ENCODE assay signal across 18 cellular contexts in genomic region chr22:48800886-48801607, GRCh38.
A peak's percentile ranks its signal among the peaks of the same experiment; 100 is the strongest.
DNase-seq lines count a peak whose midpoint lies in the region; ATAC-seq, FAIRE-seq and TF ChIP-seq lines count a peak whose summit lies in the region.
"Had no signal": no experiment of that assay in that cellular context is flagged by ENCODE, and none has a peak within 500 bp of the region (broad histone marks: within the 10 kb centered on the region; RNA-seq: fewer than 3 reads in every experiment).

No MANE protein-coding gene starts in this region.

- no peak overlapping the region for H3K56ac ChIP-seq in H1 (replicated peaks; ENCODE audit: insufficient read length, low read depth, low read length)

- CTCF ChIA-PET in H1 (lab: Charles Lee; ENCODE audit: partially characterized antibody) = no interaction called here
- CTCF ChIA-PET in activated CD8-positive, alpha-beta T cell treated with anti-CD3 and anti-CD28 coated beads, Interleukin-2, amount 10 ng/mL, durations not matched to agents 7 days and 5 days (lab: Charles Lee) = no interaction called here

- H3K9me3 ChIP-seq in left ventricle myocardium inferior (replicated peaks) (no peaks in the 10 kb centered on the region), H1 (ENCODE audit: insufficient read depth in 2 of 2, low read depth in 1 of 2, low read length in 1 of 2) (no peaks in the 10 kb centered on the region), osteoblast (ENCODE audit: low read depth, low read length) (no peaks in the 10 kb centered on the region)

- H2BK20ac ChIP-seq in H1 (ENCODE audit: low read length) = 0 out of 2 replicates have a peak overlapping the region, but pooled peaks have one; percentile 21

- peaks cover 3% of the 10 kb centered on the region; the same call in 1 of the 2 replicates for H3K23me2 ChIP-seq in H1 (ENCODE audit: low read depth, low read length)

- no peak overlapping the region for H3K4me3 Mint-ChIP-seq in activated T-helper 17 cell treated with anti-CD3 and anti-CD28 coated beads, Interleukin-2, amount 50 U/mL, for 72 hours
- no peak overlapping the region for H3K4me3 Mint-ChIP-seq in activated CD8-positive, alpha-beta T cell treated with anti-CD3 and anti-CD28 coated beads, Interleukin-2, amount 10 ng/mL, durations not matched to agents 7 days and 5 days
- H3K4me3 Mint-ChIP-seq: B cell; CD4-positive, alpha-beta T cell had no signal

- DNase-seq in cardiac septum (ENCODE audit: low spot score) (peak; percentile 35), left ventricle myocardium inferior (no peak), H1 (ENCODE audit: low read depth in 1 of 2, low spot score in 2 of 2) (no peak), osteoblast (ENCODE audit: insufficient read length, low spot score, missing footprints) (peak; percentile 72), sciatic nerve (ENCODE audit: low spot score) (no peak)
- DNase-seq in activated CD8-positive, alpha-beta T cell treated with anti-CD3 and anti-CD28 coated beads, Interleukin-2, amount 10 ng/mL, durations not matched to agents 7 days and 5 days = no peak
- DNase-seq: C1 segment of cervical spinal cord; Calu3; CD4-positive, alpha-beta T cell; DMS 273 treated with DMSO at 0.1 percent for 48 hours; GM23248; H7 had no signal

- H4K91ac ChIP-seq in H1 (replicated peaks; ENCODE audit: insufficient read length, low read length) = no peak overlapping the region

- H3K9ac ChIP-seq in H1 (replicated peaks in 1 of 4; ENCODE audit: extremely low read depth in 1 of 4, low read depth in 3 of 4, low read length in 3 of 4) = no peak overlapping the region
- H3K9ac ChIP-seq: GM23248 had no signal

- POLR2A ChIA-PET in H1 (lab: Charles Lee; ENCODE audit: partially characterized antibody) = no interaction called here
- POLR2A ChIA-PET in activated CD8-positive, alpha-beta T cell treated with anti-CD3 and anti-CD28 coated beads, Interleukin-2, amount 10 ng/mL, durations not matched to agents 7 days and 5 days (lab: Charles Lee) = no interaction called here

- no peak for TF ChIP-seq CTCF in left ventricle myocardium inferior (IDR thresholded peaks at IDR 0.05; ENCODE audit: borderline replicate concordance)
- no peak for TF ChIP-seq CTCF in H1 (IDR thresholded peaks at IDR 0.05; ENCODE audit: control extremely low read depth in 1 of 3, insufficient read depth in 1 of 3, low read depth in 1 of 3, low read length in 3 of 3)
- no peak for TF ChIP-seq CTCF in osteoblast (IDR thresholded peaks at IDR 0.05; ENCODE audit: extremely low read depth, low read depth, low read length)

- FAIRE-seq in H1 (lab: Jason Lieb, UNC) = no peak
- FAIRE-seq: A204.1, GM12878, GM18507 had no signal

- H3K4me3 ChIP-seq in left ventricle myocardium inferior (no peak overlapping the region), H1 (ENCODE audit: extremely low read depth in 1 of 4, insufficient read depth in 2 of 4, low read depth in 3 of 4, low read length in 4 of 4) (no peak overlapping the region), osteoblast (ENCODE audit: insufficient read depth, low read length) (no peak overlapping the region)
- H3K4me3 ChIP-seq: GM12878, GM23248 had no signal

- no peak overlapping the region for H4K5ac ChIP-seq in H1 (ENCODE audit: insufficient read length, low read depth, low read length)

- peak overlapping the region; percentile 40; the same call in 1 of the 2 replicates for H2BK15ac ChIP-seq in H1 (ENCODE audit: low read length)

- no peak for TF ChIP-seq RAD21 in H1 (IDR thresholded peaks at IDR 0.05 in 1 of 2, conservative IDR thresholded peaks at IDR 0.05 in 1 of 2; ENCODE audit: low read depth in 2 of 2, low read length in 2 of 2)

- peak overlapping the region; percentile 37 for H3K4ac ChIP-seq in H1 (replicated peaks; ENCODE audit: insufficient read length, low read depth, low read length)

- H3K27me3 Mint-ChIP-seq in activated T-helper 17 cell treated with anti-CD3 and anti-CD28 coated beads, Interleukin-2, amount 50 U/mL, for 72 hours = no peaks in the 10 kb centered on the region
- H3K27me3 Mint-ChIP-seq in activated CD8-positive, alpha-beta T cell treated with anti-CD3 and anti-CD28 coated beads, Interleukin-2, amount 10 ng/mL, durations not matched to agents 7 days and 5 days (ENCODE audit: low read depth) = no peaks in the 10 kb centered on the region
- H3K27me3 Mint-ChIP-seq: B cell; CD4-positive, alpha-beta T cell had no signal

- H3K36me3 ChIP-seq in left ventricle myocardium inferior = no peaks in the 10 kb centered on the region
- no peaks in the 10 kb centered on the region for H3K36me3 ChIP-seq in H1 (ENCODE audit: control insufficient read depth in 2 of 4, insufficient read depth in 4 of 4, low read length in 3 of 4)
- H3K36me3 ChIP-seq in osteoblast (ENCODE audit: insufficient read depth, low read length) = no peaks in the 10 kb centered on the region

- H3K4me1 ChIP-seq in left ventricle myocardium inferior = no peaks in the 10 kb centered on the region
- H3K4me1 ChIP-seq in H1 (replicated peaks in 1 of 4; ENCODE audit: control insufficient read depth in 3 of 4, insufficient read depth in 4 of 4, low read length in 3 of 4) = peaks cover 0 to 5% (median 4%) of the 10 kb centered on the region in 4 experiments; a peak in 3 of 7 replicates
- H3K4me1 ChIP-seq in osteoblast (ENCODE audit: insufficient read depth, low read length) = no peaks in the 10 kb centered on the region

- no peak overlapping the region for H3K27ac Mint-ChIP-seq in activated T-helper 17 cell treated with anti-CD3 and anti-CD28 coated beads, Interleukin-2, amount 50 U/mL, for 72 hours
- no peak overlapping the region for H3K27ac Mint-ChIP-seq in activated CD8-positive, alpha-beta T cell treated with anti-CD3 and anti-CD28 coated beads, Interleukin-2, amount 10 ng/mL, durations not matched to agents 7 days and 5 days
- H3K27ac Mint-ChIP-seq: B cell; CD4-positive, alpha-beta T cell had no signal

- 0 out of 2 replicates have a peak overlapping the region, but pooled peaks have one; percentile 23 for H2BK12ac ChIP-seq in H1 (ENCODE audit: low read depth, low read length)

- no peaks in the 10 kb centered on the region for H3K4me1 Mint-ChIP-seq in activated T-helper 17 cell treated with anti-CD3 and anti-CD28 coated beads, Interleukin-2, amount 50 U/mL, for 72 hours
- no peaks in the 10 kb centered on the region for H3K4me1 Mint-ChIP-seq in activated CD8-positive, alpha-beta T cell treated with anti-CD3 and anti-CD28 coated beads, Interleukin-2, amount 10 ng/mL, durations not matched to agents 7 days and 5 days (ENCODE audit: low read depth)
- H3K4me1 Mint-ChIP-seq: B cell had no signal

- no peak overlapping the region for H2BK120ac ChIP-seq in H1 (replicated peaks; ENCODE audit: low read depth, low read length)

- H2BK5ac ChIP-seq in H1 (ENCODE audit: low read depth, low read length) = 0 out of 2 replicates have a peak overlapping the region, but pooled peaks have one; percentile 19

- H3K36me3 Mint-ChIP-seq in activated T-helper 17 cell treated with anti-CD3 and anti-CD28 coated beads, Interleukin-2, amount 50 U/mL, for 72 hours (ENCODE audit: low read depth) = no peaks in the 10 kb centered on the region
- H3K36me3 Mint-ChIP-seq in activated CD8-positive, alpha-beta T cell treated with anti-CD3 and anti-CD28 coated beads, Interleukin-2, amount 10 ng/mL, durations not matched to agents 7 days and 5 days (ENCODE audit: low read depth) = no peaks in the 10 kb centered on the region

- H3K27me3 ChIP-seq in left ventricle myocardium inferior (ENCODE audit: low read depth) (peaks cover 56% of the 10 kb centered on the region), H1 (replicated peaks in 1 of 4; ENCODE audit: control insufficient read depth in 3 of 4, extremely low read depth in 1 of 4, insufficient read depth in 3 of 4, low read length in 3 of 4) (no peaks in the 10 kb centered on the region), osteoblast (ENCODE audit: insufficient read depth, low read length) (no peaks in the 10 kb centered on the region)

- intact Hi-C loops in cardiac septum (cut with DNase I) (no loop called here), left ventricle myocardium inferior (cut with micrococcal nuclease) (no loop called here), sciatic nerve (cut with DNase I) (no loop called here)

- H3K18ac ChIP-seq in H1 (ENCODE audit: extremely low read depth, low read length) = no peak overlapping the region; the same call in 1 of the 2 replicates

- ATAC-seq in activated T-helper 17 cell treated with anti-CD3 and anti-CD28 coated beads, Interleukin-2, amount 50 U/mL, for 72 hours (replicated peaks) = no peak
- ATAC-seq in activated CD8-positive, alpha-beta T cell treated with anti-CD3 and anti-CD28 coated beads, Interleukin-2, amount 10 ng/mL, durations not matched to agents 7 days and 5 days = no peak
- no peak for ATAC-seq in sciatic nerve
- ATAC-seq: GM12878 had no signal

- TF ChIP-seq POLR2A in H1 (IDR thresholded peaks at IDR 0.05; ENCODE audit: control extremely low read depth in 1 of 2, low read depth in 2 of 2, low read length in 2 of 2) = no peak

- no peak overlapping the region; the same call in 1 of the 2 replicates for H4K8ac ChIP-seq in H1 (ENCODE audit: extremely low read depth, insufficient read depth, low read length)

- H3K79me2 ChIP-seq in H1 (ENCODE audit: control insufficient read depth in 1 of 2, insufficient read depth in 2 of 2, low read length in 2 of 2) = no peaks in the 10 kb centered on the region
- H3K79me2 ChIP-seq in osteoblast (ENCODE audit: insufficient read depth, low read length) = no peaks in the 10 kb centered on the region

- no peak overlapping the region for H3K14ac ChIP-seq in H1 (ENCODE audit: insufficient read length)

- no peaks in the 10 kb centered on the region for H3K79me1 ChIP-seq in H1 (ENCODE audit: low read depth, low read length)

- H2AK5ac ChIP-seq in H1 (ENCODE audit: low read depth, low read length) = no peak overlapping the region

- H4K20me1 ChIP-seq in H1 (replicated peaks in 1 of 2; ENCODE audit: control insufficient read depth in 1 of 2, insufficient read depth in 2 of 2, low read length in 2 of 2) = no peaks in the 10 kb centered on the region
- H4K20me1 ChIP-seq in osteoblast (ENCODE audit: insufficient read depth, low read length) = no peaks in the 10 kb centered on the region

- H3K9me3 Mint-ChIP-seq in activated T-helper 17 cell treated with anti-CD3 and anti-CD28 coated beads, Interleukin-2, amount 50 U/mL, for 72 hours = no peaks in the 10 kb centered on the region
- H3K9me3 Mint-ChIP-seq in activated CD8-positive, alpha-beta T cell treated with anti-CD3 and anti-CD28 coated beads, Interleukin-2, amount 10 ng/mL, durations not matched to agents 7 days and 5 days (ENCODE audit: insufficient read depth) = no peaks in the 10 kb centered on the region
- H3K9me3 Mint-ChIP-seq: CD4-positive, alpha-beta T cell had no signal

- no peak overlapping the region for H3K23ac ChIP-seq in H1 (ENCODE audit: insufficient read length)

- TF ChIP-seq EP300 in H1 (IDR thresholded peaks at IDR 0.05; ENCODE audit: borderline replicate concordance in 1 of 2, low read depth in 2 of 2, low read length in 2 of 2) = no peak

- WGBS in H1 (ENCODE audit: extremely low coverage in 1 of 2, insufficient coverage in 1 of 2, insufficient read length in 1 of 2, insufficient replicate concordance in 2 of 2, low coverage in 1 of 2, low lambda C conversion rate in 2 of 2, missing lambda C conversion rate in 1 of 2), 2 experiments = 89% methylated on average over 14 of the region's 14 CpGs; no CpG with 5 or more reads in 1 of the 2 experiments

- no peak overlapping the region for H2AFZ ChIP-seq in H1 (ENCODE audit: low read length)
- H2AFZ ChIP-seq in osteoblast (ENCODE audit: low read length) = no peak overlapping the region
- H2AFZ ChIP-seq: GM23248 had no signal

- no peak overlapping the region for H3K4me2 ChIP-seq in H1 (ENCODE audit: insufficient read depth in 1 of 2, low read depth in 2 of 2, low read length in 2 of 2)
- no peak overlapping the region for H3K4me2 ChIP-seq in osteoblast (ENCODE audit: insufficient read depth, low read length)

- H3K27ac ChIP-seq in left ventricle myocardium inferior (replicated peaks) (no peak overlapping the region), H1 (ENCODE audit: low read depth, low read length) (no peak overlapping the region), osteoblast (ENCODE audit: low read depth, low read length) (no peak overlapping the region)
- H3K27ac ChIP-seq: GM23248, HL-60 had no signal

Comparison
In these comparisons a context has a peak if more than half of its experiments do, and no peak if none do; other contexts are left out.
1. DNase-seq: peak in cardiac septum (single experiment) and osteoblast (single experiment); none in left ventricle myocardium inferior (single experiment), H1 (0 of 2), activated CD8-positive, alpha-beta T cell treated with anti-CD3 and anti-CD28 coated beads, Interleukin-2, amount 10 ng/mL, durations not matched to agents 7 days and 5 days (single experiment) and sciatic nerve (single experiment).